Comparison of ENCODE assay signal across 20 cellular contexts in the genomic region with DNA sequence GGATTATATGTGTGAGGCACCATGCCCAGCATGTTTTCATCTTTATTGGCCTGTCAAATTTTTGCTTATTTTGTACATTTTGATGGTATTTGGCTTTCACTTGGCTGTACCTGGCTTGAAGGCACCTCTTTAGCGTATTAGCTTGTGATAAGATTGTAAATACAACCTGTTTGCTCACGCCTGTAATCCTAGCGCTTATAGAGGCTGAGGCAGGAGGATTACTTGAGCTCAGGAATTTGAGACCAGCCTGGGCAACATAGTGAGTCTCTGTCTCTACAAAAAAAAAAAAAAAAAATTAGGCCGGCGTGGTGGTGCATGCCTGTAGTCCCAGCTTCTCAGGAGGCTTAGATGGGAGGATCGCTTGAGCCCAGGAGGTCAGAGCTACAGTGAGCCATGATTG. TPM values are rescaled to one million over a fixed set of nuclear protein-coding genes. Genes with fewer than 3 reads are reported as not detected.
DNase-seq lines count a peak whose midpoint lies in the region; ATAC-seq and TF ChIP-seq lines count a peak whose summit lies in the region.
"Had no signal": no experiment of that assay in that cellular context is flagged by ENCODE, and none has a peak within 500 bp of the region (broad histone marks: within the 10 kb centered on the region; RNA-seq: fewer than 3 reads in every experiment).

No MANE protein-coding gene starts in this region.

- peak overlapping the region; percentile 11 for H3K27ac ChIP-seq in AG04450 (ENCODE audit: low read depth, low read length)
- H3K27ac ChIP-seq in endodermal cell (ENCODE audit: low read depth, low read length) = no peak overlapping the region
- H3K27ac ChIP-seq: A549 had no signal

- no peaks in the 10 kb centered on the region for H3K9me3 Mint-ChIP-seq in activated T-cell treated with anti-CD3 and anti-CD28 coated beads, Interleukin-2, amount 50 U/mL, for 72 hours
- H3K9me3 Mint-ChIP-seq in activated T-cell treated with anti-CD3 and anti-CD28 coated beads, Interleukin-2, amount 50 U/mL, for 24 hours = no peaks in the 10 kb centered on the region
- no peaks in the 10 kb centered on the region for H3K9me3 Mint-ChIP-seq in endodermal cell
- H3K9me3 Mint-ChIP-seq: CD4-positive, alpha-beta memory T cell; HFFc6 had no signal

- H3K4me3 ChIP-seq in AG04450 (ENCODE audit: low read depth, low read length) (no peak overlapping the region), endodermal cell (ENCODE audit: low read length) (no peak overlapping the region)
- H3K4me3 ChIP-seq: A549, HAP-1 had no signal

- H3K9me3 ChIP-seq in AG04450 (ENCODE audit: control insufficient read depth, insufficient read depth, low read length) (no peaks in the 10 kb centered on the region), endodermal cell (ENCODE audit: control insufficient read depth, low read length) (no peaks in the 10 kb centered on the region)
- H3K9me3 ChIP-seq: A549, HAP-1 had no signal

- WGBS in endodermal cell (ENCODE audit: insufficient coverage in 1 of 2, insufficient read length in 1 of 2), 2 experiments = 98 to 100% methylated on average over 3 to 6 of the region's 6 CpGs

- intact Hi-C loops in sciatic nerve (cut with DNase I) = no loop called here
- intact Hi-C loops in left colon (cut with DNase I, micrococcal nuclease) = no loop called here

- ATAC-seq in activated T-cell treated with anti-CD3 and anti-CD28 coated beads, Interleukin-2, amount 50 U/mL, for 72 hours (replicated peaks in 1 of 2) = no peak
- no peak for ATAC-seq in sciatic nerve
- no peak for ATAC-seq in left colon
- ATAC-seq in stimulated activated naive CD8-positive, alpha-beta T cell treated with anti-CD3 and anti-CD28 coated beads, Interleukin-15, Interleukin-2, amounts not matched to agents 100 U/mL and 50 U/mL, for 24 hours = no peak
- ATAC-seq: A549 had no signal

- no peak overlapping the region for H3K9ac ChIP-seq in endodermal cell (ENCODE audit: extremely low read depth, low read length, poor library complexity, severe bottlenecking)

- H3K27me3 ChIP-seq in AG04450 (ENCODE audit: control insufficient read depth, insufficient read depth, low read length) (no peaks in the 10 kb centered on the region), endodermal cell (ENCODE audit: control insufficient read depth, insufficient read depth, low read length, poor library complexity, severe bottlenecking) (no peaks in the 10 kb centered on the region)

- H3K27ac Mint-ChIP-seq in activated T-cell treated with anti-CD3 and anti-CD28 coated beads, Interleukin-2, amount 50 U/mL, for 72 hours = peak overlapping the region; percentile 38
- no peak overlapping the region for H3K27ac Mint-ChIP-seq in activated T-cell treated with anti-CD3 and anti-CD28 coated beads, Interleukin-2, amount 50 U/mL, for 24 hours
- H3K27ac Mint-ChIP-seq in endodermal cell = no peak overlapping the region
- H3K27ac Mint-ChIP-seq: CD4-positive, alpha-beta memory T cell; HFFc6 had no signal

- POLR2A ChIA-PET in AG04450 (lab: Yijun Ruan, JAX) = interaction anchor here (0.7 kb wide), 1 partner anchor 214 kb away, joined by 6 read pairs; no protein-coding TSS in a partner anchor

- H3K4me1 ChIP-seq in endodermal cell (ENCODE audit: control insufficient read depth, insufficient read depth, low read length) = no peaks in the 10 kb centered on the region
- H3K4me1 ChIP-seq: A549, HAP-1 had no signal

- H3K36me3 ChIP-seq in endodermal cell (ENCODE audit: control insufficient read depth, insufficient read depth, low read length) = peaks cover 46% of the 10 kb centered on the region

- H3K4me3 Mint-ChIP-seq in activated T-cell treated with anti-CD3 and anti-CD28 coated beads, Interleukin-2, amount 50 U/mL, for 72 hours = no peak overlapping the region
- H3K4me3 Mint-ChIP-seq in activated T-cell treated with anti-CD3 and anti-CD28 coated beads, Interleukin-2, amount 50 U/mL, for 24 hours = no peak overlapping the region
- no peak overlapping the region for H3K4me3 Mint-ChIP-seq in endodermal cell
- H3K4me3 Mint-ChIP-seq: CD4-positive, alpha-beta memory T cell; HFFc6 had no signal

- H3K27me3 Mint-ChIP-seq in activated T-cell treated with anti-CD3 and anti-CD28 coated beads, Interleukin-2, amount 50 U/mL, for 72 hours (ENCODE audit: low read depth) = no peaks in the 10 kb centered on the region
- no peaks in the 10 kb centered on the region for H3K27me3 Mint-ChIP-seq in activated T-cell treated with anti-CD3 and anti-CD28 coated beads, Interleukin-2, amount 50 U/mL, for 24 hours
- no peaks in the 10 kb centered on the region for H3K27me3 Mint-ChIP-seq in endodermal cell (ENCODE audit: insufficient read depth)
- H3K27me3 Mint-ChIP-seq: CD4-positive, alpha-beta memory T cell had no signal

- TF ChIP-seq CTCF in AG04450 (IDR thresholded peaks at IDR 0.05; ENCODE audit: low read depth, low read length) = no peak
- no peak for TF ChIP-seq CTCF in endodermal cell (conservative IDR thresholded peaks at IDR 0.05)

- H3K36me3 Mint-ChIP-seq in activated T-cell treated with anti-CD3 and anti-CD28 coated beads, Interleukin-2, amount 50 U/mL, for 72 hours (ENCODE audit: insufficient read depth in 2 of 2) = peaks cover 8 to 10% of the 10 kb centered on the region in 2 donors
- peaks cover 62% of the 10 kb centered on the region for H3K36me3 Mint-ChIP-seq in activated T-cell treated with anti-CD3 and anti-CD28 coated beads, Interleukin-2, amount 50 U/mL, for 24 hours (ENCODE audit: low read depth)
- peaks cover 29% of the 10 kb centered on the region for H3K36me3 Mint-ChIP-seq in endodermal cell (ENCODE audit: low read depth)

- H3K4me1 Mint-ChIP-seq in activated T-cell treated with anti-CD3 and anti-CD28 coated beads, Interleukin-2, amount 50 U/mL, for 72 hours (ENCODE audit: low read depth) = peaks cover 37% of the 10 kb centered on the region
- peaks cover 32% of the 10 kb centered on the region for H3K4me1 Mint-ChIP-seq in activated T-cell treated with anti-CD3 and anti-CD28 coated beads, Interleukin-2, amount 50 U/mL, for 24 hours (ENCODE audit: low read depth)
- no peaks in the 10 kb centered on the region for H3K4me1 Mint-ChIP-seq in endodermal cell

- CTCF ChIA-PET in AG04450 (lab: Charles Lee) = no interaction called here

- DNase-seq in activated T-cell treated with anti-CD3 and anti-CD28 coated beads, Interleukin-2, amount 50 U/mL, for 72 hours = no peak
- no peak for DNase-seq in activated T-cell treated with anti-CD3 and anti-CD28 coated beads, Interleukin-2, amount 50 U/mL, for 24 hours
- no peak for DNase-seq in AG04450 (ENCODE audit: low read depth, low spot score)
- peak; percentile 19 for DNase-seq in endodermal cell
- peak; percentile 0 for DNase-seq in sciatic nerve (ENCODE audit: low spot score)
- DNase-seq in left colon = no peak
- DNase-seq in stimulated activated naive CD8-positive, alpha-beta T cell treated with anti-CD3 and anti-CD28 coated beads, Interleukin-15, Interleukin-2, amounts not matched to agents 100 U/mL and 50 U/mL, for 24 hours = no peak
- DNase-seq: 8988T; ACHN; C1 segment of cervical spinal cord; Calu3; CD4-positive, alpha-beta memory T cell; COR-L47; DMS53; DMS79 treated with DMSO at 0.1 percent for 48 hours; GF-D8; GOT3; HFFc6 had no signal

RNA-seq across cellular contexts. Expression of gene SEC24A, which starts 11.3 kb away (rescaled TPM):
- total RNA-seq in activated T-cell treated with anti-CD3 and anti-CD28 coated beads, Interleukin-2, amount 50 U/mL, for 72 hours = 10 to 100 TPM; 32.0 to 49.5 TPM
- polyA plus RNA-seq in AG04450 (2011; rRNA removed) = 35.9 and 46.7 TPM in 2 replicates
- polyA minus RNA-seq in AG04450 (2011; rRNA and poly(A)+ RNA removed) = 42.9 and 65.1 TPM in 2 replicates
- total RNA-seq in endodermal cell (10 to 100 TPM; 26.5 to 32.1 TPM), sciatic nerve (26.3 TPM), left colon (10 to 100 TPM; 28.8 to 34.8 TPM)
- polyA plus RNA-seq in endodermal cell (2013, experiment 1 of 2) = 22.1 TPM
- polyA plus RNA-seq in endodermal cell (2013, experiment 2 of 2) = 22.1 TPM

RNA-seq across cellular contexts. Expression of gene SAR1B, which starts 27.3 kb away (rescaled TPM):
- total RNA-seq in activated T-cell treated with anti-CD3 and anti-CD28 coated beads, Interleukin-2, amount 50 U/mL, for 72 hours = 10 to 100 TPM; 68.7 to 85.0 TPM
- 63.8 and 81.6 TPM in 2 replicates for polyA plus RNA-seq in AG04450 (2011; rRNA removed)
- 36.9 and 57.3 TPM in 2 replicates for polyA minus RNA-seq in AG04450 (2011; rRNA and poly(A)+ RNA removed)
- total RNA-seq in endodermal cell (10 to 100 TPM; 18.4 to 24.2 TPM), sciatic nerve (60.0 TPM), left colon (100 to 1,000 TPM in 1 of 2 donors, 10 to 100 TPM in 1; 97.3 to 107 TPM)
- 25.4 TPM for polyA plus RNA-seq in endodermal cell (2013, experiment 1 of 2)
- polyA plus RNA-seq in endodermal cell (2013, experiment 2 of 2) = 27.4 TPM

Comparison
In these comparisons a context has a peak if more than half of its experiments do, and no peak if none do; other contexts are left out.
1. DNase-seq: peak in endodermal cell (single experiment) and sciatic nerve (single experiment); none in activated T-cell treated with anti-CD3 and anti-CD28 coated beads, Interleukin-2, amount 50 U/mL, for 72 hours (0 of 2), activated T-cell treated with anti-CD3 and anti-CD28 coated beads, Interleukin-2, amount 50 U/mL, for 24 hours (single experiment), AG04450 (single experiment), left colon (0 of 2) and stimulated activated naive CD8-positive, alpha-beta T cell treated with anti-CD3 and anti-CD28 coated beads, Interleukin-15, Interleukin-2, amounts not matched to agents 100 U/mL and 50 U/mL, for 24 hours (single experiment).